11 cellular contexts compared by ENCODE assay signal in the genomic region with DNA sequence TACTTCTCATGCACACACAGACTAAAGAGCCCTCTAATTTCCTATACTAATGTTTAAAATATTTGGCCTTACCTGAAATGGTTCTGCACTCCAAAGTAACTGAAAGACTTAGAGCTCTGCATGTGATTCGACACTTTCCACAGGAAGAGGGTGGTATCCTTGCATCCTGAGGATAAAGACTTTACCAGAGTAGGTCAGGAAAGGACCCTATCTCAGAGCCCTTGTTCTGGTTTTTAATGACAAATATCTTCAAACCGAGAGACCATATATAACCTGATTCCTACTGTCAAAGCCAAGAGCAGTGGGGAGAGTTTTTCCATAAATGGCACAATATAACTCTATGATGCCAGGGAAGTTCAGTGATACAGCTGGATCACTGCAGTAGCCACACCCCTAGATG. TPM values are rescaled to one million over a fixed set of nuclear protein-coding genes. Genes with fewer than 3 reads are reported as not detected.
DNase-seq lines count a peak whose midpoint lies in the region; ATAC-seq and TF ChIP-seq lines count a peak whose summit lies in the region.
"Had no signal": no experiment of that assay in that cellular context is flagged by ENCODE, and none has a peak within 500 bp of the region (broad histone marks: within the 10 kb centered on the region; RNA-seq: fewer than 3 reads in every experiment).

A gene with protein sequence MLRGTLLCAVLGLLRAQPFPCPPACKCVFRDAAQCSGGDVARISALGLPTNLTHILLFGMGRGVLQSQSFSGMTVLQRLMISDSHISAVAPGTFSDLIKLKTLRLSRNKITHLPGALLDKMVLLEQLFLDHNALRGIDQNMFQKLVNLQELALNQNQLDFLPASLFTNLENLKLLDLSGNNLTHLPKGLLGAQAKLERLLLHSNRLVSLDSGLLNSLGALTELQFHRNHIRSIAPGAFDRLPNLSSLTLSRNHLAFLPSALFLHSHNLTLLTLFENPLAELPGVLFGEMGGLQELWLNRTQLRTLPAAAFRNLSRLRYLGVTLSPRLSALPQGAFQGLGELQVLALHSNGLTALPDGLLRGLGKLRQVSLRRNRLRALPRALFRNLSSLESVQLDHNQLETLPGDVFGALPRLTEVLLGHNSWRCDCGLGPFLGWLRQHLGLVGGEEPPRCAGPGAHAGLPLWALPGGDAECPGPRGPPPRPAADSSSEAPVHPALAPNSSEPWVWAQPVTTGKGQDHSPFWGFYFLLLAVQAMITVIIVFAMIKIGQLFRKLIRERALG (minus strand): TSS at position 101 of the 400 bp plus-strand sequence. CDS start 984 bp downstream, outside the sequence.

- H3K27me3 Mint-ChIP-seq in CD8-positive, alpha-beta T cell (ENCODE audit: low read depth): peaks cover 2% of the 10 kb centered on the region

- peak within 1 kb of the TSS; percentile 63 for H3K27ac ChIP-seq in CD8-positive, alpha-beta T cell (ENCODE audit: low read depth, low read length)
- no peak within 1 kb of the TSS for H3K27ac ChIP-seq in MM.1S (ENCODE audit: low read length)
- no peak within 1 kb of the TSS for H3K27ac ChIP-seq in effector memory CD4-positive, alpha-beta T cell (ENCODE audit: insufficient read depth, low read length, poor library complexity, severe bottlenecking)
- H3K27ac ChIP-seq in psoas muscle: no peak within 1 kb of the TSS
- no peak within 1 kb of the TSS for H3K27ac ChIP-seq in RWPE1

- H3K36me3 Mint-ChIP-seq in CD8-positive, alpha-beta T cell: peaks cover 3% of the 10 kb centered on the region

- 61 to 72% (median 64%) methylated on average over 2 of the region's 2 CpGs for WGBS in psoas muscle, 3 donors

- no peaks in the 10 kb centered on the region for H3K9me3 ChIP-seq in CD8-positive, alpha-beta T cell (ENCODE audit: low read length)
- no peaks in the 10 kb centered on the region for H3K9me3 ChIP-seq in MM.1S (replicated peaks; ENCODE audit: insufficient read depth, low read length)
- H3K9me3 ChIP-seq in effector memory CD4-positive, alpha-beta T cell (ENCODE audit: control insufficient read depth, low read length): no peaks in the 10 kb centered on the region
- H3K9me3 ChIP-seq in psoas muscle: no peaks in the 10 kb centered on the region

- 0 out of 2 replicates have a peak, but pooled peaks cover 1% of the 10 kb centered on the region for H4K20me1 ChIP-seq in MM.1S (ENCODE audit: insufficient read depth, low read length)

- no peaks in the 10 kb centered on the region for H3K36me3 ChIP-seq in CD8-positive, alpha-beta T cell (ENCODE audit: insufficient read depth, low read length)
- H3K36me3 ChIP-seq in MM.1S (replicated peaks; ENCODE audit: insufficient read depth, low read length): no peaks in the 10 kb centered on the region; the same call in 1 of the 2 replicates
- no peaks in the 10 kb centered on the region for H3K36me3 ChIP-seq in effector memory CD4-positive, alpha-beta T cell (ENCODE audit: control insufficient read depth, insufficient read depth, low read length)
- H3K36me3 ChIP-seq in psoas muscle (ENCODE audit: insufficient read depth in 1 of 2, low read depth in 1 of 2): peaks cover 0 to 8% of the 10 kb centered on the region in 2 donors

- no peaks in the 10 kb centered on the region for H3K9me3 Mint-ChIP-seq in CD8-positive, alpha-beta T cell

- no peak for DNase-seq in CD8-positive, alpha-beta T cell
- DNase-seq in MM.1S (no peak), psoas muscle (no peak), RWPE1 (ENCODE audit: low spot score) (no peak)
- DNase-seq in effector memory CD4-positive, alpha-beta T cell: no peak
- DNase-seq in activated CD4-positive, CD25-positive, alpha-beta regulatory T cell (lab: John Stamatoyannopoulos, UW): no peak
- no peak for DNase-seq in stimulated activated CD4-positive, alpha-beta T cell treated with anti-CD3 and anti-CD28 coated beads, Interleukin-15, amount 100 ng/mL, for 24 hours
- DNase-seq: kidney glomerular epithelial cell, retina, SIG-M5 had no signal

- H3F3A ChIP-seq in MM.1S (ENCODE audit: insufficient read depth, low read length): no peaks in the 10 kb centered on the region

- H3K4me1 Mint-ChIP-seq in CD8-positive, alpha-beta T cell (ENCODE audit: low read depth): peaks cover 47% of the 10 kb centered on the region

- H3K9me2 ChIP-seq in MM.1S (replicated peaks; ENCODE audit: insufficient read depth, low read length): no peaks in the 10 kb centered on the region

- H3K79me2 ChIP-seq in MM.1S (ENCODE audit: low read length): no peaks in the 10 kb centered on the region

- peak within 1 kb of the TSS; percentile 60 for H3K4me3 ChIP-seq in CD8-positive, alpha-beta T cell (ENCODE audit: low read depth, low read length)
- H3K4me3 ChIP-seq in MM.1S (ENCODE audit: low read length) (peak within 1 kb of the TSS; percentile 19), psoas muscle (peak within 1 kb of the TSS; percentile 44)
- H3K4me3 ChIP-seq in effector memory CD4-positive, alpha-beta T cell (ENCODE audit: insufficient read depth, low read depth, low read length, poor library complexity, severe bottlenecking): peak within 1 kb of the TSS; percentile 64

- CTCF ChIA-PET in CD8-positive, alpha-beta T cell (lab: Charles Lee): interaction anchor here (0.9 to 5.9 kb wide), 4 partner anchors 10 to 72 kb away, joined by 3 to 42 read pairs (median 17); no protein-coding TSS in a partner anchor
- CTCF ChIA-PET in RWPE1 (lab: Yijun Ruan, JAX): interaction anchor here (0.6 kb wide), 2 partner anchors 53 to 549 kb away, joined by 4 to 7 read pairs; no protein-coding TSS in a partner anchor

- H3K4me1 ChIP-seq in CD8-positive, alpha-beta T cell (ENCODE audit: insufficient read depth, low read length): peaks cover 30% of the 10 kb centered on the region
- 0 out of 2 replicates have a peak, but pooled peaks cover 4% of the 10 kb centered on the region for H3K4me1 ChIP-seq in MM.1S (ENCODE audit: low read length)
- H3K4me1 ChIP-seq in effector memory CD4-positive, alpha-beta T cell (ENCODE audit: control insufficient read depth, insufficient read depth, low read length, poor library complexity, severe bottlenecking): peaks cover 18% of the 10 kb centered on the region
- H3K4me1 ChIP-seq in psoas muscle: peaks cover 15% of the 10 kb centered on the region

- POLR2A ChIA-PET in CD8-positive, alpha-beta T cell (lab: Charles Lee): no interaction called here
- POLR2A ChIA-PET in RWPE1 (lab: Yijun Ruan, JAX; ENCODE audit: low non-redundant PET): no interaction called here

- no peak within 1 kb of the TSS for H2AFZ ChIP-seq in MM.1S (ENCODE audit: low read length)

- intact Hi-C loops in CD8-positive, alpha-beta T cell (cut with DNase I, micrococcal nuclease): loop anchor here in 1 of 2 experiments (5.0 kb wide), 1 partner anchor 262 kb away; a partner anchor contains a TSS
- intact Hi-C loops in psoas muscle (cut with DNase I): loop anchor here in 1 of 2 donors (1.0 kb wide), 1 partner anchor 26 kb away; no protein-coding TSS in a partner anchor

- ATAC-seq in CD8-positive, alpha-beta T cell: no peak
- no peak for ATAC-seq in psoas muscle
- ATAC-seq in HG03354 (IDR thresholded peaks at IDR 0.05; ENCODE audit: poor library complexity, severe bottlenecking, unreplicated experiment): no peak

- no peaks in the 10 kb centered on the region for H3K27me3 ChIP-seq in CD8-positive, alpha-beta T cell (ENCODE audit: insufficient read depth, low read length)
- H3K27me3 ChIP-seq in MM.1S (replicated peaks; ENCODE audit: insufficient read depth, low read length) (peaks cover 48% of the 10 kb centered on the region), psoas muscle (ENCODE audit: insufficient read depth in 3 of 3, low read length in 2 of 3) (peaks cover 0 to 49% (median 6%) of the 10 kb centered on the region in 3 donors)
- H3K27me3 ChIP-seq in effector memory CD4-positive, alpha-beta T cell (replicated peaks; ENCODE audit: control insufficient read depth, insufficient read depth, low read length, poor library complexity, severe bottlenecking): peaks cover 2% of the 10 kb centered on the region

- no peak within 1 kb of the TSS for H3K9ac ChIP-seq in MM.1S (ENCODE audit: low read length)

- H3K4me2 ChIP-seq in MM.1S (ENCODE audit: low read depth, low read length): peak within 1 kb of the TSS; percentile 53; the same call in 1 of the 2 replicates

- TF ChIP-seq CTCF in CD8-positive, alpha-beta T cell (IDR thresholded peaks at IDR 0.05): no peak
- TF ChIP-seq CTCF in MM.1S (IDR thresholded peaks at IDR 0.05; ENCODE audit: low read length): no peak
- no peak for TF ChIP-seq CTCF in psoas muscle (IDR thresholded peaks at IDR 0.05)
- no peak for TF ChIP-seq CTCF in RWPE1 (conservative IDR thresholded peaks at IDR 0.05; ENCODE audit: low read depth)

- peak within 1 kb of the TSS; percentile 88 for H3K4me3 Mint-ChIP-seq in CD8-positive, alpha-beta T cell

- peak within 1 kb of the TSS; percentile 86 for H3K27ac Mint-ChIP-seq in CD8-positive, alpha-beta T cell

RNA-seq across cellular contexts. Expression of the gene that starts here (rescaled TPM):
- total RNA-seq in CD8-positive, alpha-beta T cell: 1 to 10 TPM; 2.5 to 2.8 TPM
- not detected for total RNA-seq in psoas muscle
- polyA plus RNA-seq in psoas muscle: under 1 TPM in 1 of 3 donors, not detected in 2; 0.01 TPM
